Comparison of ENCODE assay signal across 6 cellular contexts in genomic region chr5:163162645-163163044, GRCh38.
"Had no signal": no experiment of that assay in that cellular context is flagged by ENCODE, and none has a peak within 500 bp of the region (broad histone marks: within the 10 kb centered on the region; RNA-seq: fewer than 3 reads in every experiment).

No MANE protein-coding gene starts in this region.

- DNase-seq: H9, HCEC 1CT, KBM-7 had no signal

- H3K4me3 ChIP-seq: GM23338 had no signal

- ATAC-seq: GM23338, HepG2 had no signal

- H3K4me2 ChIP-seq: GM23338 had no signal

- H3K27ac ChIP-seq: HL-60 had no signal

- H2AFZ ChIP-seq: GM23338 had no signal
